In the genomic region with DNA sequence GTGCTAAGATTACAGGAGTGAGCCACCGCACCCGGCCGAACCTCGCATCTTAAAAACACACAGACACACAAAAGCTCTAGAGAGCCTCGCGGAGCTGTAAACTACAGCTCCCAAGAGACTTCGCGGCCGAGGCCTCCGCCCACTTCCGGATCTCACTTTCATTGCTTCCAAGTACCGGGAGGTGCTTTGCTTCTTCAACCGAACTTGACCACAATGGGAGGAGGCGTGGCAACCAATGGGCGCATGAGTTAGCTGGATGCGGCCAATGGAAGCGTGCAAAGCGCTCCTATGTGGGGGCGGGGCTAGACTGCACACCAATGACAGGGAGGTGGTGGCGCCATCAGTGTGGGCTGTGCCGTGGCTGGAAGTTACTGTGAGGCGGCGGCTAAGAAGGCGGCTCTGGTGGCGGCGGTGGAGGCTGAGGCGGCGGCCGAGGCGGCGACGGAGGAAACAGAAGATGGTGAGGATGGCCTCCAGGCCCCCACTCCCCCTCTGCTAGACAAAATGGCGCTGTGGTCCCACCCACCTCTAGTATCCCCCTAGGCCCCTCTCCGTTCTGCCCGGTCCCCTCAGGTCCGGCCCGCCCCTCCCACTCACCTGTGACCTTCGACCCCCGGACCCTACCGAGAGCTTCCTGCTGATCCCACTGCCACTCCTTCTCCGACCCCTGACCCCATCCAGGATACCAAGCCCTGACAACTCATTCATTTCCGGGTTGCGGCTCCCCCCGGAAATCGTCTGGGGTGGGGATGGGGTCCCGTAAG, we compare ENCODE assay signal across 1 cellular context.
TF ChIP-seq lines count a peak whose summit lies in the region.

Gene DDA1 (plus strand): TSS at position 366 of the 764 bp plus-strand sequence. CDS start 92 bp downstream, at position 458.

TF ChIP-seq in IMR-90, 13 proteins besides CTCF, POLR2A, EP300 and RAD21 (continued from another document):
- TF ChIP-seq FOS (IDR thresholded peaks at IDR 0.05; ENCODE audit: low read depth, low read length), result peak; percentile 75
- TF ChIP-seq NFE2L2 (IDR thresholded peaks at IDR 0.05; ENCODE audit: low read depth, low read length), result no peak
